Comparison of ENCODE assay signal across 18 cellular contexts in the genomic region with DNA sequence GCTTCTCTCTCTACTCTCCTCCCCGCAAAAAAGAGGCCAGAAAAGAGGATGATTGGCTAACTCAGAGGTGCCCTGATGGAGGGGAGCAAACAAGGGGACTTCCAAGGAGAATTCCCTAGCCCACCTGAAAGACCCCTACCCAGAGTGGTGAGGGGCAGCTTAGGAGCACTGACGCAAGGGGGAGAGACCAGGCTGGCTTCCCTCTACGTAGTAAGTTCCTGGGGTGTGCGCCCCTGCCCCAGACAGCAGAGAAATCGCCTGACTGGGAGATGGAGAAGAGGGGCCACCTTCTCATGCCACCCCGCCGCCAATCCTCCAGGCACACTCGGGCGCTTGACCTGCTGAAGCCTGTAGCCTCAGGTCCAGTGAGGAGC. TPM values are rescaled to one million over a fixed set of nuclear protein-coding genes. Genes with fewer than 3 reads are reported as not detected.
DNase-seq lines count a peak whose midpoint lies in the region; ATAC-seq and TF ChIP-seq lines count a peak whose summit lies in the region.
"Had no signal": no experiment of that assay in that cellular context is flagged by ENCODE, and none has a peak within 500 bp of the region (broad histone marks: within the 10 kb centered on the region; RNA-seq: fewer than 3 reads in every experiment).

No MANE protein-coding gene starts in this region.

- H3K4me2 ChIP-seq in SK-N-SH: no peak overlapping the region
- peak overlapping the region; percentile 42 for H3K4me2 ChIP-seq in parathyroid adenoma (ENCODE audit: low read length)

- no peak for ATAC-seq in SK-N-SH treated with all-trans-retinoic acid at 6 μM for 48 hours
- ATAC-seq in upper lobe of right lung: no peak
- no peak for ATAC-seq in natural killer cell
- ATAC-seq: naive thymus-derived CD8-positive, alpha-beta T cell had no signal

- H3K79me2 ChIP-seq in SK-N-SH (ENCODE audit: insufficient read depth) (no peaks in the 10 kb centered on the region), parathyroid adenoma (no peaks in the 10 kb centered on the region)

- no peak overlapping the region for H3K27ac Mint-ChIP-seq in natural killer cell
- H3K27ac Mint-ChIP-seq: CD14-positive monocyte, IgD-negative memory B cell had no signal

- no peaks in the 10 kb centered on the region for H3F3A ChIP-seq in SK-N-SH (replicated peaks; ENCODE audit: insufficient read depth)

- no peaks in the 10 kb centered on the region for H3K9me2 ChIP-seq in SK-N-SH

- no peak for TF ChIP-seq EP300 in SK-N-SH (IDR thresholded peaks at IDR 0.05; ENCODE audit: borderline replicate concordance in 1 of 2, low read depth in 1 of 2, low read length in 1 of 2)

- H3K36me3 ChIP-seq in SK-N-SH (replicated peaks in 1 of 2; ENCODE audit: control insufficient read depth in 1 of 2, insufficient read depth in 2 of 2, low read length in 1 of 2) (no peaks in the 10 kb centered on the region), iPS-18a (ENCODE audit: control insufficient read depth, low read depth, low read length) (no peaks in the 10 kb centered on the region), parathyroid adenoma (ENCODE audit: control insufficient read depth, insufficient read depth, low read length) (no peaks in the 10 kb centered on the region), upper lobe of right lung (no peaks in the 10 kb centered on the region)

- H3K4me3 Mint-ChIP-seq in natural killer cell: no peak overlapping the region
- H3K4me3 Mint-ChIP-seq: naive thymus-derived CD8-positive, alpha-beta T cell had no signal

- H3K27ac ChIP-seq in SK-N-SH (ENCODE audit: low read depth in 2 of 2, low read length in 1 of 2) (no peak overlapping the region; a peak in 1 of 4 replicates), iPS-18a (ENCODE audit: low read length) (no peak overlapping the region), parathyroid adenoma (no peak overlapping the region), upper lobe of right lung (peak overlapping the region; percentile 71)
- H3K27ac ChIP-seq: 22Rv1, VCaP had no signal

- no peak for TF ChIP-seq RAD21 in SK-N-SH (IDR thresholded peaks at IDR 0.05; ENCODE audit: low read length)

- no peaks in the 10 kb centered on the region for H3K27me3 ChIP-seq in SK-N-SH (ENCODE audit: insufficient read depth)
- peaks cover 69% of the 10 kb centered on the region for H3K27me3 ChIP-seq in iPS-18a (ENCODE audit: control insufficient read depth, insufficient read depth, low read length)
- H3K27me3 ChIP-seq in parathyroid adenoma (ENCODE audit: control insufficient read depth, insufficient read depth, low read length): peaks cover 10% of the 10 kb centered on the region
- H3K27me3 ChIP-seq in upper lobe of right lung: peaks cover 57% of the 10 kb centered on the region

- peaks cover 20 to 57% of the 10 kb centered on the region in 2 donors for H3K27me3 Mint-ChIP-seq in natural killer cell (ENCODE audit: low read depth in 2 of 2)

- H2AFZ ChIP-seq in SK-N-SH (ENCODE audit: low read depth) (no peak overlapping the region), parathyroid adenoma (no peak overlapping the region)

- no peaks in the 10 kb centered on the region for H3K9me3 Mint-ChIP-seq in natural killer cell

- H3K4me1 ChIP-seq in SK-N-SH (ENCODE audit: control insufficient read depth in 1 of 2, insufficient read depth in 2 of 2, low read depth in 1 of 2, low read length in 1 of 2): peaks cover 0 to 37% of the 10 kb centered on the region in 2 experiments; a peak in 1 of 4 replicates
- no peaks in the 10 kb centered on the region for H3K4me1 ChIP-seq in iPS-18a (ENCODE audit: control insufficient read depth, low read depth, low read length)
- no peaks in the 10 kb centered on the region for H3K4me1 ChIP-seq in parathyroid adenoma
- H3K4me1 ChIP-seq in upper lobe of right lung: peaks cover 4% of the 10 kb centered on the region

- DNase-seq in SK-N-SH (peak; percentile 26), upper lobe of right lung (no peak), C1 segment of cervical spinal cord (lab: John Stamatoyannopoulos, UW) (no peak), natural killer cell (no peak), GF-D8 (lab: John Stamatoyannopoulos, UW) (no peak)
- DNase-seq: activated gamma-delta T cell treated with Interleukin-2 at 50 U/mL for 16 hours; effector CD8-positive, alpha-beta T cell; EL; foreskin melanocyte; naive thymus-derived CD8-positive, alpha-beta T cell; NCI-H1092 treated with DMSO at 0.1 percent for 48 hours had no signal

- CTCF ChIA-PET in SK-N-SH (lab: Yijun Ruan, JAX): interaction anchor here (0.7 to 1.4 kb wide), 11 partner anchors 12 to 1176 kb away, joined by 3 to 6 read pairs (median 3); no protein-coding TSS in a partner anchor

- H3K36me3 Mint-ChIP-seq in natural killer cell: no peaks in the 10 kb centered on the region
- H3K36me3 Mint-ChIP-seq: IgD-negative memory B cell had no signal

- H4K20me1 ChIP-seq in SK-N-SH (ENCODE audit: insufficient read depth): no peaks in the 10 kb centered on the region

- intact Hi-C loops in upper lobe of right lung (cut with DNase I): no loop called here
- intact Hi-C loops in natural killer cell (cut with micrococcal nuclease): no loop called here

- 57% methylated on average over 3 of the region's 9 CpGs for WGBS in SK-N-SH (ENCODE audit: low lambda C conversion rate)

- H3K4me3 ChIP-seq in SK-N-SH (ENCODE audit: low read depth in 2 of 2, low read length in 1 of 2) (peak overlapping the region in 1 of 2 experiments; percentile 43; a peak in 1 of 4 replicates), iPS-18a (ENCODE audit: low read length) (peak overlapping the region; percentile 46), parathyroid adenoma (ENCODE audit: low read depth, low read length) (no peak overlapping the region), upper lobe of right lung (peak overlapping the region; percentile 51)

- no peak overlapping the region for H3K9ac ChIP-seq in SK-N-SH
- no peak overlapping the region for H3K9ac ChIP-seq in iPS-18a (ENCODE audit: low read length)
- H3K9ac ChIP-seq in parathyroid adenoma: no peak overlapping the region

- peaks cover 0 to 7% of the 10 kb centered on the region in 2 donors for H3K4me1 Mint-ChIP-seq in natural killer cell
- H3K4me1 Mint-ChIP-seq: CD14-positive monocyte, IgD-negative memory B cell had no signal

- no peak for TF ChIP-seq CTCF in SK-N-SH (IDR thresholded peaks at IDR 0.05)
- TF ChIP-seq CTCF in parathyroid adenoma (IDR thresholded peaks at IDR 0.05): no peak
- no peak for TF ChIP-seq CTCF in upper lobe of right lung (IDR thresholded peaks at IDR 0.05)
- TF ChIP-seq CTCF in natural killer cell (IDR thresholded peaks at IDR 0.05): no peak

- H3K9me3 ChIP-seq in SK-N-SH: no peaks in the 10 kb centered on the region
- H3K9me3 ChIP-seq in iPS-18a (ENCODE audit: control insufficient read depth, low read depth, low read length): peaks cover 7% of the 10 kb centered on the region
- H3K9me3 ChIP-seq in parathyroid adenoma (ENCODE audit: control insufficient read depth, low read length): no peaks in the 10 kb centered on the region
- peaks cover 5% of the 10 kb centered on the region for H3K9me3 ChIP-seq in upper lobe of right lung

- POLR2A ChIA-PET in SK-N-SH (lab: Yijun Ruan, JAX): interaction anchor here (2.5 kb wide), 1 partner anchor 657 kb away, joined by 11 read pairs; a partner anchor contains a TSS

TF ChIP-seq in SK-N-SH, 30 proteins besides CTCF, POLR2A, EP300 and RAD21 (continues in another document):
- TF ChIP-seq TAF1 (IDR thresholded peaks at IDR 0.05; ENCODE audit: borderline replicate concordance, low read depth, low read length) (no peak), GATA2 (CRISPR knock-in tag; IDR thresholded peaks at IDR 0.05) (no peak)
- TF ChIP-seq, protein P1, sequence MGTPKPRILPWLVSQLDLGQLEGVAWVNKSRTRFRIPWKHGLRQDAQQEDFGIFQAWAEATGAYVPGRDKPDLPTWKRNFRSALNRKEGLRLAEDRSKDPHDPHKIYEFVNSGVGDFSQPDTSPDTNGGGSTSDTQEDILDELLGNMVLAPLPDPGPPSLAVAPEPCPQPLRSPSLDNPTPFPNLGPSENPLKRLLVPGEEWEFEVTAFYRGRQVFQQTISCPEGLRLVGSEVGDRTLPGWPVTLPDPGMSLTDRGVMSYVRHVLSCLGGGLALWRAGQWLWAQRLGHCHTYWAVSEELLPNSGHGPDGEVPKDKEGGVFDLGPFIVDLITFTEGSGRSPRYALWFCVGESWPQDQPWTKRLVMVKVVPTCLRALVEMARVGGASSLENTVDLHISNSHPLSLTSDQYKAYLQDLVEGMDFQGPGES (IDR thresholded peaks at IDR 0.05; ENCODE audit: low read depth, low read length): no peak

TF ChIP-seq in SK-N-SH treated with all-trans-retinoic acid at 6 μM for 48 hours, 23 proteins besides CTCF, POLR2A, EP300 and RAD21 (continues in another document):
- no peak for TF ChIP-seq ZNF8 (CRISPR knock-in tag; IDR thresholded peaks at IDR 0.05)
- TF ChIP-seq ESRRG (CRISPR knock-in tag; IDR thresholded peaks at IDR 0.05): no peak
- TF ChIP-seq, protein P2, sequence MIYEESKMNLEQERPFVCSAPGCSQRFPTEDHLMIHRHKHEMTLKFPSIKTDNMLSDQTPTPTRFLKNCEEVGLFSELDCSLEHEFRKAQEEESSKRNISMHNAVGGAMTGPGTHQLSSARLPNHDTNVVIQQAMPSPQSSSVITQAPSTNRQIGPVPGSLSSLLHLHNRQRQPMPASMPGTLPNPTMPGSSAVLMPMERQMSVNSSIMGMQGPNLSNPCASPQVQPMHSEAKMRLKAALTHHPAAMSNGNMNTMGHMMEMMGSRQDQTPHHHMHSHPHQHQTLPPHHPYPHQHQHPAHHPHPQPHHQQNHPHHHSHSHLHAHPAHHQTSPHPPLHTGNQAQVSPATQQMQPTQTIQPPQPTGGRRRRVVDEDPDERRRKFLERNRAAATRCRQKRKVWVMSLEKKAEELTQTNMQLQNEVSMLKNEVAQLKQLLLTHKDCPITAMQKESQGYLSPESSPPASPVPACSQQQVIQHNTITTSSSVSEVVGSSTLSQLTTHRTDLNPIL (CRISPR knock-in tag; IDR thresholded peaks at IDR 0.05; ENCODE audit: low read depth): no peak
- no peak for TF ChIP-seq BACH2 (CRISPR knock-in tag; IDR thresholded peaks at IDR 0.05; ENCODE audit: borderline replicate concordance)
- no peak for TF ChIP-seq TOX (CRISPR knock-in tag; IDR thresholded peaks at IDR 0.05; ENCODE audit: borderline replicate concordance)
- no peak for TF ChIP-seq CSDC2 (CRISPR knock-in tag; IDR thresholded peaks at IDR 0.05)
- TF ChIP-seq RARB (CRISPR knock-in tag; IDR thresholded peaks at IDR 0.05): no peak
- no peak for TF ChIP-seq GLIS3 (CRISPR knock-in tag; IDR thresholded peaks at IDR 0.05)
- TF ChIP-seq ZC3H10 (CRISPR knock-in tag; IDR thresholded peaks at IDR 0.05): no peak
- no peak for TF ChIP-seq ISL1 (CRISPR knock-in tag; IDR thresholded peaks at IDR 0.05)

RNA-seq across cellular contexts. Expression of a gene that starts 2.1 kb away (rescaled TPM):
- polyA plus RNA-seq in SK-N-SH (2012; rRNA removed): 0.03 TPM in 1 of 2 replicates, not detected in the other
- 0.01 TPM in 2 replicates for polyA plus RNA-seq in SK-N-SH (2012; cell fraction: cytosol; rRNA removed)
- not detected in 2 replicates for polyA plus RNA-seq in SK-N-SH (2012; cell fraction: nucleus; rRNA removed)
- total RNA-seq in upper lobe of right lung: 0.67 TPM
- total RNA-seq in natural killer cell: not detected
- total RNA-seq: naive thymus-derived CD8-positive, alpha-beta T cell had no signal
- polyA plus RNA-seq: CD14-positive monocyte; IgD-negative memory B cell; naive thymus-derived CD8-positive, alpha-beta T cell had no signal
